ENCODE assay signal across 8 cellular contexts in genomic region chr9:70510157-70510770, GRCh38.
A peak's percentile ranks its signal among the peaks of the same experiment; 100 is the strongest.
DNase-seq lines count a peak whose midpoint lies in the region; ATAC-seq and TF ChIP-seq lines count a peak whose summit lies in the region.

No MANE protein-coding gene starts in this region.

- DNase-seq in A172 (ENCODE audit: low spot score): peak; percentile 21
- DNase-seq in WTC11 (ENCODE audit: low spot score): peak; percentile 65
- DNase-seq in iPS DF 6.9 (ENCODE audit: low read depth, low spot score): peak; percentile 20
- peak; percentile 49 for DNase-seq in transverse colon
- no peak for DNase-seq in SKM-1 (lab: John Stamatoyannopoulos, UW; ENCODE audit: unreplicated experiment)

- TF ChIP-seq POLR2A in transverse colon (IDR thresholded peaks at IDR 0.05): no peak

- H3K9me3 ChIP-seq in iPS DF 6.9 (ENCODE audit: control insufficient read depth, insufficient read depth, low read length): no peaks in the 10 kb centered on the region
- H3K9me3 ChIP-seq in transverse colon: no peaks in the 10 kb centered on the region

- no peaks in the 10 kb centered on the region for H3K27me3 Mint-ChIP-seq in WTC11 (ENCODE audit: low read depth)

- ATAC-seq in WTC11 (peak; percentile 73), GM19463 (IDR thresholded peaks at IDR 0.05; ENCODE audit: unreplicated experiment) (no peak), HG03280 (IDR thresholded peaks at IDR 0.05; ENCODE audit: unreplicated experiment) (no peak)

- no peak overlapping the region for H3K4me3 Mint-ChIP-seq in WTC11

- H3K27ac Mint-ChIP-seq in WTC11: no peak overlapping the region

- in situ Hi-C loops in transverse colon (cut with MboI; ENCODE audit: low pct_ligation_motif_present in 1 of 4, low pct_unique_long_range_greater_than_20kb in 1 of 4, low sequenced_read_pairs in 3 of 4): no loop called here

- H3K36me3 ChIP-seq in iPS DF 6.9 (ENCODE audit: control insufficient read depth, insufficient read depth, low read length): no peaks in the 10 kb centered on the region
- H3K36me3 ChIP-seq in transverse colon: no peaks in the 10 kb centered on the region

- H3K4me1 ChIP-seq in iPS DF 6.9 (ENCODE audit: control insufficient read depth, insufficient read depth, low read length) (no peaks in the 10 kb centered on the region), transverse colon (no peaks in the 10 kb centered on the region)

- CTCF ChIA-PET in WTC11 (lab: Charles Lee): interaction anchor here (0.6 to 3.1 kb wide), 17 partner anchors 10 to 253 kb away, joined by 3 to 22 read pairs (median 4); no protein-coding TSS in a partner anchor

- TF ChIP-seq EP300 in transverse colon (IDR thresholded peaks at IDR 0.05; ENCODE audit: low read depth): no peak

- intact Hi-C loops in transverse colon (cut with DNase I; ENCODE audit: low total_unique reads): no loop called here

- H3K27me3 ChIP-seq in iPS DF 6.9 (ENCODE audit: control insufficient read depth, insufficient read depth, low read length) (no peaks in the 10 kb centered on the region), transverse colon (no peaks in the 10 kb centered on the region)

- TF ChIP-seq CTCF in GM12873 (IDR thresholded peaks at IDR 0.05; ENCODE audit: insufficient read depth, low read depth, low read length, missing control alignments) (peak; percentile 63), WTC11 (IDR thresholded peaks at IDR 0.05) (peak; percentile 61), transverse colon (IDR thresholded peaks at IDR 0.05) (peak; percentile 30 to 59 (median 47))

- POLR2A ChIA-PET in WTC11 (lab: Charles Lee): no interaction called here

- H3K4me1 Mint-ChIP-seq in WTC11: peaks cover 7% of the 10 kb centered on the region

- H3K36me3 Mint-ChIP-seq in WTC11: peaks cover 8% of the 10 kb centered on the region

- H3K27ac ChIP-seq in iPS DF 6.9 (ENCODE audit: low read length) (no peak overlapping the region), transverse colon (no peak overlapping the region)

- H3K4me3 ChIP-seq in iPS DF 6.9 (ENCODE audit: low read length): no peak overlapping the region
- H3K4me3 ChIP-seq in transverse colon: no peak overlapping the region

- no CpG with 5 or more reads among the region's 3 CpGs for whole genome bisulfite sequencing in iPS DF 6.9 (ENCODE audit: insufficient coverage, insufficient read length)
- WGBS in transverse colon (ENCODE audit: low coverage in 1 of 2), 2 donors: 70% methylated on average over 3 of the region's 3 CpGs; no CpG with 5 or more reads in 1 of the 2 donors

- H3K9me3 Mint-ChIP-seq in WTC11: peaks cover 9% of the 10 kb centered on the region

TF ChIP-seq in WTC11, 78 proteins besides CTCF, POLR2A, EP300 and RAD21:
- no peak for TF ChIP-seq IRF1 (CRISPR knock-in tag; IDR thresholded peaks at IDR 0.05)
